Comparison of ENCODE assay signal across 15 cellular contexts in genomic region chr3:106423321-106424225, GRCh38.
DNase-seq lines count a peak whose midpoint lies in the region; ATAC-seq, FAIRE-seq and TF ChIP-seq lines count a peak whose summit lies in the region.
"Had no signal": no experiment of that assay in that cellular context is flagged by ENCODE, and none has a peak within 500 bp of the region (broad histone marks: within the 10 kb centered on the region; RNA-seq: fewer than 3 reads in every experiment).

No MANE protein-coding gene starts in this region.

- no peak for TF ChIP-seq CTCF in bronchial epithelial cell (IDR thresholded peaks at IDR 0.05; ENCODE audit: insufficient read depth, low read length, severe bottlenecking)

- no peaks in the 10 kb centered on the region for H3K27me3 ChIP-seq in bronchial epithelial cell (ENCODE audit: control insufficient read depth, insufficient read depth, low read length)
- H3K27me3 ChIP-seq: hepatocyte, ovary, tibial nerve had no signal

- H3K36me3 ChIP-seq in bronchial epithelial cell (ENCODE audit: control insufficient read depth, insufficient read depth, low read length), result no peaks in the 10 kb centered on the region
- H3K36me3 ChIP-seq: lower lobe of right lung, ovary, tibial nerve had no signal

- ATAC-seq in HG03378 (IDR thresholded peaks at IDR 0.05; ENCODE audit: unreplicated experiment), result peak; percentile 58
- ATAC-seq in GM19023 (IDR thresholded peaks at IDR 0.05; ENCODE audit: unreplicated experiment), result no peak
- no peak for ATAC-seq in HG02884 (IDR thresholded peaks at IDR 0.05; ENCODE audit: unreplicated experiment)
- ATAC-seq: lower lobe of right lung, WTC11 had no signal

- H3K4me3 ChIP-seq in bronchial epithelial cell (ENCODE audit: low read depth, low read length), result no peak overlapping the region
- H3K4me3 ChIP-seq: hepatocyte, lower lobe of right lung, ovary, tibial nerve had no signal

- no peak for FAIRE-seq in bronchial epithelial cell (lab: Jason Lieb, UNC)

- peak; percentile 3 for DNase-seq in stimulated activated CD4-positive, alpha-beta T cell treated with anti-CD3 and anti-CD28 coated beads, Interleukin-12 subunit alpha, Interleukin-12 subunit beta, amount 100 ng/mL, for 4 hours
- DNase-seq in stimulated activated CD4-positive, alpha-beta T cell treated with anti-CD3 and anti-CD28 coated beads, Interleukin-4, amount 100 ng/mL, for 4 hours, result no peak
- DNase-seq in bronchial epithelial cell (ENCODE audit: low read depth) (peak; percentile 18), NCI-H2171 (lab: John Stamatoyannopoulos, UW) (no peak), globus pallidus (ENCODE audit: low spot score) (no peak)
- DNase-seq: amygdala, lower lobe of right lung, ovary, SHP77 had no signal

Comparison
In these comparisons a context has a peak if more than half of its experiments do, and no peak if none do; other contexts are left out.
1. DNase-seq: peak in stimulated activated CD4-positive, alpha-beta T cell treated with anti-CD3 and anti-CD28 coated beads, Interleukin-12 subunit alpha, Interleukin-12 subunit beta, amount 100 ng/mL, for 4 hours (single experiment) and bronchial epithelial cell (single experiment); none in stimulated activated CD4-positive, alpha-beta T cell treated with anti-CD3 and anti-CD28 coated beads, Interleukin-4, amount 100 ng/mL, for 4 hours (0 of 2), NCI-H2171 (single experiment) and globus pallidus (single experiment).